In the genomic region with DNA sequence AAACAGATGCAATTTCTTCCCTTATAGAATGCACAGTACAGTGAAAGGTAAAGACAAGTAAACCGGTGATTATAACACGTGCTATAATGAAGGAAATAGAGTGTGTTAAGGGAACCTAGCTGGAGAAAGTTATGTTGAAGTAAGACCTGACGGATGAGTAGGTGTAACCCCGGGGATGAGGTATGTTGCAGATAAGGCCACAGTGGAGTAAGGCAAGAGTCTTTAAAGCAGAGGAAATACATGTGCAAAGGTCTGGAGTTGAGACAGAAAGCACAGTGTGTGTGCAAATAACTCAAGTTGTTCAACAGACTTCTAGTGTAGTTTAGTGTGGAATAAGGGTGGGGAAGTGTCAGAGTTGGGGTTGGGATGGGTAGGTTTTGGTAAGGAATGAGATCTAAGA, we compare ENCODE assay signal across 1 cellular context.
TF ChIP-seq lines count a peak whose summit lies in the region.

No MANE protein-coding gene starts in this region.

TF ChIP-seq in WTC11, 78 proteins besides CTCF, POLR2A, EP300 and RAD21:
- TF ChIP-seq TCF7 (CRISPR knock-in tag; IDR thresholded peaks at IDR 0.05; ENCODE audit: low read depth) = no peak
- TF ChIP-seq, protein P1, sequence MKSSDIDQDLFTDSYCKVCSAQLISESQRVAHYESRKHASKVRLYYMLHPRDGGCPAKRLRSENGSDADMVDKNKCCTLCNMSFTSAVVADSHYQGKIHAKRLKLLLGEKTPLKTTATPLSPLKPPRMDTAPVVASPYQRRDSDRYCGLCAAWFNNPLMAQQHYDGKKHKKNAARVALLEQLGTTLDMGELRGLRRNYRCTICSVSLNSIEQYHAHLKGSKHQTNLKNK (CRISPR knock-in tag; IDR thresholded peaks at IDR 0.05) = no peak
- TF ChIP-seq SMAD4 (CRISPR knock-in tag; IDR thresholded peaks at IDR 0.05) = no peak
- no peak for TF ChIP-seq NFATC4 (CRISPR knock-in tag; IDR thresholded peaks at IDR 0.05)
- no peak for TF ChIP-seq TEAD4 (CRISPR knock-in tag; IDR thresholded peaks at IDR 0.05)
- TF ChIP-seq, protein P2, sequence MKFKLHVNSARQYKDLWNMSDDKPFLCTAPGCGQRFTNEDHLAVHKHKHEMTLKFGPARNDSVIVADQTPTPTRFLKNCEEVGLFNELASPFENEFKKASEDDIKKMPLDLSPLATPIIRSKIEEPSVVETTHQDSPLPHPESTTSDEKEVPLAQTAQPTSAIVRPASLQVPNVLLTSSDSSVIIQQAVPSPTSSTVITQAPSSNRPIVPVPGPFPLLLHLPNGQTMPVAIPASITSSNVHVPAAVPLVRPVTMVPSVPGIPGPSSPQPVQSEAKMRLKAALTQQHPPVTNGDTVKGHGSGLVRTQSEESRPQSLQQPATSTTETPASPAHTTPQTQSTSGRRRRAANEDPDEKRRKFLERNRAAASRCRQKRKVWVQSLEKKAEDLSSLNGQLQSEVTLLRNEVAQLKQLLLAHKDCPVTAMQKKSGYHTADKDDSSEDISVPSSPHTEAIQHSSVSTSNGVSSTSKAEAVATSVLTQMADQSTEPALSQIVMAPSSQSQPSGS (CRISPR knock-in tag; IDR thresholded peaks at IDR 0.05; ENCODE audit: borderline replicate concordance, low read depth) = no peak
- no peak for TF ChIP-seq FOXK1 (CRISPR knock-in tag; IDR thresholded peaks at IDR 0.05)
- TF ChIP-seq ZNF263 (CRISPR knock-in tag; IDR thresholded peaks at IDR 0.05; ENCODE audit: low read depth) = no peak
- TF ChIP-seq, protein P3, sequence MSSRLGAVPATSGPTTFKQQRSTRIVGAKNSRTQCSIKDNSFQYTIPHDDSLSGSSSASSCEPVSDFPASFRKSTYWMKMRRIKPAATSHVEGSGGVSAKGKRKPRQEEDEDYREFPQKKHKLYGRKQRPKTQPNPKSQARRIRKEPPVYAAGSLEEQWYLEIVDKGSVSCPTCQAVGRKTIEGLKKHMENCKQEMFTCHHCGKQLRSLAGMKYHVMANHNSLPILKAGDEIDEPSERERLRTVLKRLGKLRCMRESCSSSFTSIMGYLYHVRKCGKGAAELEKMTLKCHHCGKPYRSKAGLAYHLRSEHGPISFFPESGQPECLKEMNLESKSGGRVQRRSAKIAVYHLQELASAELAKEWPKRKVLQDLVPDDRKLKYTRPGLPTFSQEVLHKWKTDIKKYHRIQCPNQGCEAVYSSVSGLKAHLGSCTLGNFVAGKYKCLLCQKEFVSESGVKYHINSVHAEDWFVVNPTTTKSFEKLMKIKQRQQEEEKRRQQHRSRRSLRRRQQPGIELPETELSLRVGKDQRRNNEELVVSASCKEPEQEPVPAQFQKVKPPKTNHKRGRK (CRISPR knock-in tag; IDR thresholded peaks at IDR 0.05; ENCODE audit: borderline replicate concordance) = no peak
- TF ChIP-seq ZNF121 (CRISPR knock-in tag; IDR thresholded peaks at IDR 0.05) = no peak
- TF ChIP-seq, protein P4, sequence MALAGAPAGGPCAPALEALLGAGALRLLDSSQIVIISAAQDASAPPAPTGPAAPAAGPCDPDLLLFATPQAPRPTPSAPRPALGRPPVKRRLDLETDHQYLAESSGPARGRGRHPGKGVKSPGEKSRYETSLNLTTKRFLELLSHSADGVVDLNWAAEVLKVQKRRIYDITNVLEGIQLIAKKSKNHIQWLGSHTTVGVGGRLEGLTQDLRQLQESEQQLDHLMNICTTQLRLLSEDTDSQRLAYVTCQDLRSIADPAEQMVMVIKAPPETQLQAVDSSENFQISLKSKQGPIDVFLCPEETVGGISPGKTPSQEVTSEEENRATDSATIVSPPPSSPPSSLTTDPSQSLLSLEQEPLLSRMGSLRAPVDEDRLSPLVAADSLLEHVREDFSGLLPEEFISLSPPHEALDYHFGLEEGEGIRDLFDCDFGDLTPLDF (CRISPR knock-in tag; IDR thresholded peaks at IDR 0.05) = no peak
- TF ChIP-seq, protein P5, sequence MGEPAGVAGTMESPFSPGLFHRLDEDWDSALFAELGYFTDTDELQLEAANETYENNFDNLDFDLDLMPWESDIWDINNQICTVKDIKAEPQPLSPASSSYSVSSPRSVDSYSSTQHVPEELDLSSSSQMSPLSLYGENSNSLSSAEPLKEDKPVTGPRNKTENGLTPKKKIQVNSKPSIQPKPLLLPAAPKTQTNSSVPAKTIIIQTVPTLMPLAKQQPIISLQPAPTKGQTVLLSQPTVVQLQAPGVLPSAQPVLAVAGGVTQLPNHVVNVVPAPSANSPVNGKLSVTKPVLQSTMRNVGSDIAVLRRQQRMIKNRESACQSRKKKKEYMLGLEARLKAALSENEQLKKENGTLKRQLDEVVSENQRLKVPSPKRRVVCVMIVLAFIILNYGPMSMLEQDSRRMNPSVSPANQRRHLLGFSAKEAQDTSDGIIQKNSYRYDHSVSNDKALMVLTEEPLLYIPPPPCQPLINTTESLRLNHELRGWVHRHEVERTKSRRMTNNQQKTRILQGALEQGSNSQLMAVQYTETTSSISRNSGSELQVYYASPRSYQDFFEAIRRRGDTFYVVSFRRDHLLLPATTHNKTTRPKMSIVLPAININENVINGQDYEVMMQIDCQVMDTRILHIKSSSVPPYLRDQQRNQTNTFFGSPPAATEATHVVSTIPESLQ (CRISPR knock-in tag; IDR thresholded peaks at IDR 0.05) = no peak
- TF ChIP-seq FOXJ3 (CRISPR knock-in tag; IDR thresholded peaks at IDR 0.05; ENCODE audit: borderline replicate concordance) = no peak
- no peak for TF ChIP-seq ATF1 (CRISPR knock-in tag; IDR thresholded peaks at IDR 0.05)
